30 cellular contexts compared by ENCODE assay signal in genomic region chr20:52259295-52259694, GRCh38.
"Had no signal": no experiment of that assay in that cellular context is flagged by ENCODE, and none has a peak within 500 bp of the region (broad histone marks: within the 10 kb centered on the region; RNA-seq: fewer than 3 reads in every experiment).

No MANE protein-coding gene starts in this region.

- H3K27me3 ChIP-seq: left lung, pancreas, uterus had no signal

- H3K27ac Mint-ChIP-seq: immature natural killer cell; mesothelial cell of epicardium; naive B cell; natural killer cell; stimulated activated memory B cell treated with anti-CD40 and anti-IgM and Interleukin-4, amounts not matched to agents 10 μg/mL and 1 μg/mL and 100 μg/mL, for 72 hours; type B pancreatic cell had no signal

- H3K4me1 ChIP-seq: left lung, lower lobe of right lung, pancreas, prostate gland, tibial nerve, uterus had no signal

- H3K27ac ChIP-seq: left lung, lower lobe of right lung, pancreas, prostate gland, tibial nerve, uterus had no signal

- H3K36me3 Mint-ChIP-seq: immature natural killer cell; natural killer cell; stimulated activated memory B cell treated with anti-CD40 and anti-IgM and Interleukin-4, amounts not matched to agents 10 μg/mL and 1 μg/mL and 100 μg/mL, for 72 hours; type B pancreatic cell had no signal

- H3K9me3 ChIP-seq: left lung, lower lobe of right lung, pancreas, prostate gland, tibial nerve, uterus had no signal

- H3K4me3 ChIP-seq: left lung, lower lobe of right lung, pancreas, prostate gland, smooth muscle cell, tibial nerve, uterus had no signal

- DNase-seq: hypothalamus; immature natural killer cell; kidney; left colon; left lung; lower lobe of right lung; mammary epithelial cell; mesendoderm; naive B cell; natural killer cell; nucleus accumbens; pancreas; posterior cingulate gyrus; retina; right cardiac atrium; stimulated activated CD4-positive, alpha-beta T cell treated with anti-CD3 and anti-CD28 coated beads, Interleukin-1b, Interleukin-23, amount 100 ng/mL, for 48 hours; stimulated activated CD4-positive, alpha-beta T cell treated with anti-CD3 and anti-CD28 coated beads, Interleukin-2, amount 100 ng/mL, for 48 hours; stimulated activated CD4-positive, alpha-beta T cell treated with anti-CD3 and anti-CD28 coated beads, Interleukin-4, amount 100 ng/mL, for 4 hours; stimulated activated CD8-positive, alpha-beta memory T cell treated with anti-CD3 and anti-CD28 coated beads, Interleukin-4, amount 100 ng/mL, for 48 hours; stimulated activated naive CD4-positive, alpha-beta T cell treated with Interleukin-2 at 50 U/mL for 16 hours; stimulated activated naive CD8-positive, alpha-beta T cell treated with anti-CD3 and anti-CD28 coated beads, Interleukin-15, amount 100 ng/mL, for 72 hours; substantia nigra; uterus had no signal

- H3K4me3 Mint-ChIP-seq: immature natural killer cell; mesothelial cell of epicardium; naive B cell; natural killer cell; stimulated activated memory B cell treated with anti-CD40 and anti-IgM and Interleukin-4, amounts not matched to agents 10 μg/mL and 1 μg/mL and 100 μg/mL, for 72 hours; stimulated activated naive CD8-positive, alpha-beta T cell treated with anti-CD3 and anti-CD28 coated beads, Interleukin-15, amount 100 ng/mL, for 72 hours; type B pancreatic cell had no signal

- H3K9me3 Mint-ChIP-seq: natural killer cell had no signal

- H3K4me1 Mint-ChIP-seq: immature natural killer cell; naive B cell; natural killer cell; stimulated activated memory B cell treated with anti-CD40 and anti-IgM and Interleukin-4, amounts not matched to agents 10 μg/mL and 1 μg/mL and 100 μg/mL, for 72 hours; stimulated activated naive CD8-positive, alpha-beta T cell treated with anti-CD3 and anti-CD28 coated beads, Interleukin-15, amount 100 ng/mL, for 72 hours had no signal

- H3K36me3 ChIP-seq: left lung, lower lobe of right lung, pancreas, prostate gland, tibial nerve, uterus had no signal

- ATAC-seq: left colon; left lung; lower lobe of right lung; natural killer cell; pancreas; right cardiac atrium; stimulated activated memory B cell treated with anti-CD40 and anti-IgM and Interleukin-4, amounts not matched to agents 10 μg/mL and 1 μg/mL and 100 μg/mL, for 72 hours; stimulated activated naive CD8-positive, alpha-beta T cell treated with anti-CD3 and anti-CD28 coated beads, Interleukin-15, amount 100 ng/mL, for 72 hours had no signal

- FAIRE-seq: islet of Langerhans, kidney, pancreas had no signal
